In genomic region chr1:15943515-15944307, GRCh38 we compare ENCODE assay signal across 1 cellular context.
TF ChIP-seq lines count a peak whose summit lies in the region.

No MANE protein-coding gene starts in this region.

TF ChIP-seq in K562, 482 proteins besides CTCF, POLR2A, EP300 and RAD21 (continued from another document):
- TF ChIP-seq NFIX (CRISPR knock-in tag; IDR thresholded peaks at IDR 0.05; ENCODE audit: low read depth) (no peak), GTF2A2 (tag; IDR thresholded peaks at IDR 0.05) (no peak), ZNF224 (CRISPR knock-in tag; IDR thresholded peaks at IDR 0.05) (no peak)
